28 cellular contexts compared by ENCODE assay signal in the genomic region with DNA sequence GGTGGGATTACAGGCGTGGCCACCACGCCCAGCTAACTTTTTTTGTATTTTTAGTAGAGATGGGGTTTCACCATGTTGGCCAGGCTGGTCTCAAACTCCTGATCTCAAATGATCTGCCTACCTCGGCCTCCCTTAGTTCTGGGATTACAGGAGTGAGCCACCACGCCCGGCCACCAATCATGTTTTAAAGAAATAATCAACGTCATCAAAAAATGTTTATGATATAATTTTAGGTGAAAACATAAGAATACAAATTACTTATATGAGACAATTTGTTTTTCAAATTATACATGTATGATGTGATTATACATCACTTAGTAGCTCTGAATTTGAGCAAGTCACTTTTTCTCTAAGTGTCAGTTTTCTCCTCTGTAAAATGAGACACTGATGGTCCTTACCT.
"Had no signal": no experiment of that assay in that cellular context is flagged by ENCODE, and none has a peak within 500 bp of the region (broad histone marks: within the 10 kb centered on the region; RNA-seq: fewer than 3 reads in every experiment).

No MANE protein-coding gene starts in this region.

- H3K9me3 Mint-ChIP-seq: dendritic cell treated with granulocyte-macrophage colony-stimulating factor and Interleukin-4, amounts not matched to agents 40 ng/mL and 50 ng/mL, for 4 days; effector memory CD8-positive, alpha-beta T cell had no signal

- DNase-seq: colonic mucosa; cortex of kidney; dermis blood vessel endothelial cell; dorsolateral prefrontal cortex; effector CD4-positive, alpha-beta T cell; effector CD8-positive, alpha-beta T cell; effector memory CD4-positive, alpha-beta T cell; effector memory CD8-positive, alpha-beta T cell; endodermal cell; erythroblast; esophagus squamous epithelium; foreskin fibroblast; foreskin keratinocyte; foreskin melanocyte; gastrocnemius medialis; glutamatergic neuron; heart left ventricle; heart right ventricle had no signal

- H3K27me3 ChIP-seq: colonic mucosa, dorsolateral prefrontal cortex, esophagus muscularis mucosa, esophagus squamous epithelium, foreskin keratinocyte, gastrocnemius medialis, gastroesophageal sphincter, heart left ventricle, heart right ventricle had no signal

- H3K4me3 Mint-ChIP-seq: dendritic cell treated with granulocyte-macrophage colony-stimulating factor and Interleukin-4, amounts not matched to agents 40 ng/mL and 50 ng/mL, for 4 days; effector memory CD8-positive, alpha-beta T cell; endodermal cell had no signal

- H3K27ac Mint-ChIP-seq: dendritic cell treated with granulocyte-macrophage colony-stimulating factor and Interleukin-4, amounts not matched to agents 40 ng/mL and 50 ng/mL, for 4 days; effector memory CD8-positive, alpha-beta T cell; endodermal cell had no signal

- H3K4me3 ChIP-seq: colonic mucosa, coronary artery, dorsolateral prefrontal cortex, esophagus muscularis mucosa, esophagus squamous epithelium, gastrocnemius medialis, gastroesophageal sphincter, heart left ventricle, heart right ventricle had no signal

- H3K36me3 ChIP-seq: colonic mucosa, esophagus muscularis mucosa, esophagus squamous epithelium, gastrocnemius medialis, gastroesophageal sphincter, heart left ventricle, heart right ventricle had no signal

- ATAC-seq: effector memory CD8-positive, alpha-beta T cell; esophagus mucosa; foreskin keratinocyte; gastrocnemius medialis; gastroesophageal sphincter; heart left ventricle; heart right ventricle had no signal

- FAIRE-seq: colon, endometrium, endothelial cell of umbilical vein, frontal cortex had no signal

- H3K9me3 ChIP-seq: colonic mucosa, esophagus muscularis mucosa, esophagus squamous epithelium, gastrocnemius medialis, gastroesophageal sphincter, heart left ventricle, heart right ventricle had no signal

- H3K4me1 ChIP-seq: colonic mucosa, esophagus muscularis mucosa, esophagus squamous epithelium, foreskin keratinocyte, gastrocnemius medialis, gastroesophageal sphincter, heart left ventricle, heart right ventricle had no signal

- H3K27ac ChIP-seq: colonic mucosa, coronary artery, dorsolateral prefrontal cortex, epithelial cell of prostate, esophagus muscularis mucosa, esophagus squamous epithelium, foreskin keratinocyte, gastrocnemius medialis, gastroesophageal sphincter, heart left ventricle, heart right ventricle had no signal

- H3K27me3 Mint-ChIP-seq: effector memory CD8-positive, alpha-beta T cell had no signal
